22 cellular contexts compared by ENCODE assay signal in the genomic region with DNA sequence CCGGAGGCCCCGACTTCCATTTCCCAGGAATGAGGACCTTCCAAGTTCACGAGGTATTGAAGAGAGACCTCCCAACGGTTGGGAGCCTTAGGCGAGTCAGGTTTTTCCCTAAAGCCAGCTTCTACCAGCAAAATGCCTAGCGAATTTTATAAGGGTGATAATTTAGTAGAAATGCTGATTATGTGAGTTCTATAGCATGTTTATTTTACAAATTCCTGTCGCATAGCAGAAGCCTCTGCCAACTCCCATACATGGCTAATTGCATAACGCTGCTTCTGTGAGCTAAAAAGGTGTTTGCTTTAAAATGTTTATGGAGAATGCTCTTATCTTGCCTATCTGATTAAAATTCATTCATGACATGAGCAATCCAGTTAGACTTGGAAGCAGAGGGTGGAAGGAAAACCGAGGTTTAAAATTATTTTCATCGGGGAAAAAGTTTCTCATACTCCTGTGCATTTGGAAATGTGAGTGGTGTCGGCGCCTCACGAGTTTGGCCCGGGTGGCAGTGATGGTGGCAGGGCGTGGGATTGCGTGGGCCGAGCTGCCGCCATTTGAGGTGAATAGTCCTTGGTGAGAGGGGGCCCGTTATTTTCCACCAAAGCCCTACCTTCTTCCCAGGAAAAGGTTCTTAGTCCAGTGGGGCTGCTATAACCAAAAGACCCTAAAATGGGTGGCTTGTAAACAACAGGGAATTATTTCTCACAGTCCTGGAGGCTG.
DNase-seq lines count a peak whose midpoint lies in the region; ATAC-seq and TF ChIP-seq lines count a peak whose summit lies in the region.
"Had no signal": no experiment of that assay in that cellular context is flagged by ENCODE, and none has a peak within 500 bp of the region (broad histone marks: within the 10 kb centered on the region; RNA-seq: fewer than 3 reads in every experiment).

No MANE protein-coding gene starts in this region.

- no peaks in the 10 kb centered on the region for H3K9me3 ChIP-seq in mesodermal cell (ENCODE audit: control insufficient read depth, low read length)
- H3K9me3 ChIP-seq: adrenal gland; BLaER1 treated with 17β-estradiol and CSF1 and Interleukin-3, amounts not matched to agents 10 nM and 100 nM; upper lobe of left lung had no signal

- no peak for ATAC-seq in GM19467 (IDR thresholded peaks at IDR 0.05; ENCODE audit: unreplicated experiment)
- no peak for ATAC-seq in HG03521 (IDR thresholded peaks at IDR 0.05; ENCODE audit: unreplicated experiment)
- ATAC-seq: HCT116; stimulated activated naive CD8-positive, alpha-beta T cell treated with anti-CD3 and anti-CD28 coated beads, Interleukin-15, amount 100 ng/mL, for 72 hours had no signal

- H3K4me3 ChIP-seq in LNCaP clone FGC (ENCODE audit: low read depth, low read length), result no peak overlapping the region
- no peak overlapping the region for H3K4me3 ChIP-seq in choroid plexus epithelial cell (ENCODE audit: low read depth, low read length)
- H3K4me3 ChIP-seq in mesodermal cell (ENCODE audit: extremely low read depth, insufficient read depth, low read length, poor library complexity, severe bottlenecking), result no peak overlapping the region
- H3K4me3 ChIP-seq: adrenal gland; BLaER1 treated with 17β-estradiol and CSF1 and Interleukin-3, amounts not matched to agents 10 nM and 100 nM; upper lobe of left lung had no signal

- peaks cover 33% of the 10 kb centered on the region for H3K4me1 ChIP-seq in mesodermal cell (ENCODE audit: control insufficient read depth, insufficient read depth, low read length, poor library complexity, severe bottlenecking)

- no peak for TF ChIP-seq CTCF in LNCaP clone FGC (IDR thresholded peaks at IDR 0.05; ENCODE audit: control insufficient read depth, extremely low read depth, insufficient read depth)
- TF ChIP-seq CTCF in choroid plexus epithelial cell (conservative IDR thresholded peaks at IDR 0.05; ENCODE audit: low read depth, low read length), result no peak

- DNase-seq in A172 (ENCODE audit: low spot score), result peak; percentile 71
- DNase-seq in LNCaP clone FGC (ENCODE audit: low read depth), result peak; percentile 40
- DNase-seq in choroid plexus epithelial cell (ENCODE audit: low read depth), result peak; percentile 72
- DNase-seq in activated gamma-delta T cell (lab: John Stamatoyannopoulos, UW), result no peak
- no peak for DNase-seq in GM19238 (ENCODE audit: insufficient read length, low spot score)
- DNase-seq: activated CD4-positive, alpha-beta memory T cell treated with anti-CD3 and anti-CD28 coated beads, Interleukin-2, amount 10 ng/mL, durations not matched to agents 7 days and 5 days; activated CD4-positive, CD25-positive, alpha-beta regulatory T cell; activated gamma-delta T cell treated with Interleukin-2 at 50 U/mL for 16 hours; activated T-cell treated with anti-CD3 and anti-CD28 coated beads for 4 hours; adrenal gland; NCI-H187; NCI-H69; occipital lobe; RPMI8226; stimulated activated naive CD8-positive, alpha-beta T cell treated with anti-CD3 and anti-CD28 coated beads, Interleukin-15, amount 100 ng/mL, for 72 hours; upper lobe of left lung had no signal

- peak overlapping the region; percentile 24 for H3K27ac ChIP-seq in mesodermal cell (ENCODE audit: low read depth, low read length, severe bottlenecking)
- H3K27ac ChIP-seq: 22Rv1; adrenal gland; BLaER1 treated with 17β-estradiol and CSF1 and Interleukin-3, amounts not matched to agents 10 nM and 100 nM; upper lobe of left lung had no signal

- H3K36me3 ChIP-seq in mesodermal cell (ENCODE audit: control insufficient read depth, insufficient read depth, low read length), result peaks cover 98% of the 10 kb centered on the region

- WGBS in mesodermal cell (ENCODE audit: insufficient coverage in 2 of 2), 2 experiments, result 94 to 97% methylated on average over 12 to 15 of the region's 19 CpGs

Comparison
In these comparisons a context has a peak if more than half of its experiments do, and no peak if none do; other contexts are left out.
1. DNase-seq: peak in A172 (single experiment), LNCaP clone FGC (single experiment) and choroid plexus epithelial cell (single experiment); none in activated gamma-delta T cell (single experiment) and GM19238 (single experiment).